ENCODE assay signal across 21 cellular contexts in the genomic region with DNA sequence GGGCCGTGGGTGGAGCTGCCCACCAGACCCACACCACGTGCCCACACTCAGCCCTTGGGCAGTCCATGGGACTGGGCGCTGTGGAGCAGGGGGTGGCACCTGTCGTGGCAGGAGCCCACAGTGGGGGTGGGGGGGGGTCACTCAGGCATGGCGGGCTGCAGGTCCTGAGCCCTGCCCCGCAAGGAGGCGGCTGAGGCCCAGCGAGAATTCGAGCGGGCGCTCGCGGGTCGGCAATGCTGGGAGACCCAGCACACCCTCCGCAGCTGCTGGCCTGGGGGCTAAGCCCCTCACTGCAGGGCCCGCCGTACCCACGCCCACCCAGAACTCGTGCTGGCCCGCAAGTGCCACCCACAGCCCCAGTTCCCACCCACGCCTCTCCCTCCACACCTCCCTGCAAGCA.
"Had no signal": no experiment of that assay in that cellular context is flagged by ENCODE, and none has a peak within 500 bp of the region (broad histone marks: within the 10 kb centered on the region; RNA-seq: fewer than 3 reads in every experiment).

No MANE protein-coding gene starts in this region.

- H3K36me3 ChIP-seq: MG63 had no signal

- ATAC-seq: HepG2, SK-N-SH treated with all-trans-retinoic acid at 6 μM for 48 hours had no signal

- H3K27ac ChIP-seq: SJCRH30 had no signal

- H3K27me3 ChIP-seq: MG63, SJCRH30 had no signal

- H3K4me3 ChIP-seq: MG63, SJCRH30 had no signal

- H3K4me1 ChIP-seq: SJCRH30 had no signal

- DNase-seq: IMR-90, Karpas-422, KG1, MG63, NCI-H1092, NCI-H1105 treated with DMSO at 0.1 percent for 48 hours, NCI-H1417 treated with DMSO at 0.1 percent for 48 hours, NCI-H146, NCI-H1694 treated with DMSO at 0.1 percent for 48 hours, NCI-H1930, NCI-H2081, NCI-H2107, NCI-H2227 treated with DMSO at 0.1 percent for 48 hours, NCI-H524, NCI-H526 treated with DMSO at 0.1 percent for 48 hours, NCI-H774, RPMI8226, SHP77 treated with DMSO at 0.1 percent for 48 hours, SJCRH30 had no signal

- H3K9me3 ChIP-seq: MG63 had no signal
